ENCODE assay signal across 8 cellular contexts in the genomic region with DNA sequence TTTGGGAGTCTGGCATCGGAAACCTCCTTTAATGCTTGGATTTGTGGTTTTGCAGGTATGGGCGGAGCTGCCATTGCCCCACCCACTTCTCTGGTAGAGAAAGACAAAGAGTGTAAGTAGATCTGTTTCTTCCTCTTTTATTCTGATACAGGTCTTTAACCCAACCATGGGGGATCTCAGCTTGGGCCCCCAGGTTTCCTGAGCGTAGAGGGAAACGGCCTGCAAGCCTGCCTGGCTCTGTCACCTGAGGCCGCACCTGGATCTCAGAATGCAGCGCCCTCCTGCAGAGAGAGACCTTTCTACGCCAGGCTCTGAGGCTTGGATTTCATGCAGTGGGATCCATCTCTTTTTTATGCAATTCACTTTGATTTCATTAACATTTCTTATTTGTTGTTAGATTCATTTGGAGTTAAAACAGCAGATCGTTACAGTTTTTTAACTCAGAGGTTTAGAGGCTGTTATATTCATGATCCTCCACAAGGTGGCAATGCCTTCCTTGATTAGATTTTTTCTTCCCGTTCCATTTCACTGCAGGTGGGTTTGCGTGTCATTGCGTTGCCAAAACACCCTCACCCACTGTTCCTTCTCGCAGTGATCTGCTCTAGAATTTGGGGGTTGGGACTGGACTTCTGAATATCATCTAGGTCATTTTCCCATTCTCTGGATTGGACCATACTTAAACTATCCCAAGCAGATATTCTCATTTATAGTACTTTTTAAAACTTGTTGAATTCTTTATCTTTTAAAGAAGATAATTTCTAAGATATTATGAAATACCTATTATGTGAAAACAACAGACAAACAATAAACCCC. TPM values are rescaled to one million over a fixed set of nuclear protein-coding genes. Genes with fewer than 3 reads are reported as not detected.
DNase-seq lines count a peak whose midpoint lies in the region; ATAC-seq and TF ChIP-seq lines count a peak whose summit lies in the region.

No MANE protein-coding gene starts in this region.

- H2BK12ac ChIP-seq in H9 (ENCODE audit: insufficient read length, low read depth, low read length): no peak overlapping the region

- H2BK20ac ChIP-seq in H9 (ENCODE audit: low read depth, low read length, poor library complexity, severe bottlenecking): no peak overlapping the region

- H2BK5ac ChIP-seq in H9 (ENCODE audit: insufficient read length, low read length): no peak overlapping the region

- no peak overlapping the region for H3K14ac ChIP-seq in H9 (ENCODE audit: insufficient read depth, low read length)

- peaks cover 49 to 71% (median 69%) of the 10 kb centered on the region in 3 experiments for H3K36me3 Mint-ChIP-seq in H9 (ENCODE audit: insufficient read depth in 1 of 3, low read depth in 3 of 3)

- H2AK5ac ChIP-seq in H9 (ENCODE audit: insufficient read length, low read length): no peak overlapping the region

- H3K9me3 ChIP-seq in H9 (ENCODE audit: control insufficient read depth, low read depth, low read length): no peaks in the 10 kb centered on the region

- H4K8ac ChIP-seq in H9 (replicated peaks; ENCODE audit: insufficient read length, low read depth, low read length): no peak overlapping the region

- no peak overlapping the region for H3K27ac ChIP-seq in H9 (ENCODE audit: insufficient read length, low read depth, low read length)

- H3K4me3 Mint-ChIP-seq in H9: peak overlapping the region in 1 of 2 experiments; percentile 70; a peak in 3 of 5 replicates

- peaks cover 9% of the 10 kb centered on the region for H3K4me1 ChIP-seq in H9 (ENCODE audit: insufficient read depth, low read length)

- no peak overlapping the region for H2BK15ac ChIP-seq in H9 (ENCODE audit: low read depth, low read length)

- H3K9me3 Mint-ChIP-seq in H9: no peaks in the 10 kb centered on the region

- ATAC-seq in SK-N-SH treated with all-trans-retinoic acid at 6 μM for 48 hours (peak; percentile 51; the same call in 1 of the 3 replicates), HG03342 (IDR thresholded peaks at IDR 0.05; ENCODE audit: unreplicated experiment) (no peak), GM21526 (IDR thresholded peaks at IDR 0.05; ENCODE audit: low FRiP score, unreplicated experiment) (no peak)

- no peak overlapping the region for H3K18ac ChIP-seq in H9 (ENCODE audit: insufficient read length, low read depth, low read length)

- H3K23me2 ChIP-seq in H9 (ENCODE audit: insufficient read length, low read depth, low read length, poor library complexity, severe bottlenecking): no peaks in the 10 kb centered on the region

- H3K79me1 ChIP-seq in H9 (ENCODE audit: insufficient read depth, low read depth, low read length, poor library complexity, severe bottlenecking): peaks cover 3% of the 10 kb centered on the region

- no peak overlapping the region for H2BK120ac ChIP-seq in H9 (ENCODE audit: low read depth, low read length, poor library complexity, severe bottlenecking)

- no peak overlapping the region for H3T11ph ChIP-seq in H9 (ENCODE audit: low read length)

- H4K20me1 ChIP-seq in H9 (ENCODE audit: control insufficient read depth, insufficient read depth, insufficient read length): no peaks in the 10 kb centered on the region

- no peaks in the 10 kb centered on the region for H3K27me3 ChIP-seq in H9 (ENCODE audit: insufficient read depth, low read length)

- peak; percentile 88 for TF ChIP-seq CTCF in H9 (conservative IDR thresholded peaks at IDR 0.05)

- H3K56ac ChIP-seq in H9 (ENCODE audit: insufficient read length, low read depth, low read length): no peak overlapping the region

- peaks cover 38 to 42% of the 10 kb centered on the region in 2 experiments for H3K4me1 Mint-ChIP-seq in H9

- H3K79me2 ChIP-seq in H9 (ENCODE audit: insufficient read depth, low read length): no peaks in the 10 kb centered on the region

- no peak overlapping the region for H2AFZ ChIP-seq in H9 (ENCODE audit: low read length)

- no peak overlapping the region for H3K4me2 ChIP-seq in H9 (ENCODE audit: insufficient read depth, insufficient read length, low read length)

- no peak overlapping the region for H4K91ac ChIP-seq in H9 (ENCODE audit: insufficient read length, low read depth, low read length)

- H4K5ac ChIP-seq in H9 (ENCODE audit: insufficient read length, low read depth, low read length): no peak overlapping the region

- no peak overlapping the region for H3K23ac ChIP-seq in H9 (ENCODE audit: insufficient read length, low read depth, low read length)

- no CpG with 5 or more reads among the region's 12 CpGs for WGBS in H9 (ENCODE audit: extremely low coverage, insufficient read length, low lambda C conversion rate)

- no peak overlapping the region for H3K4ac ChIP-seq in H9 (ENCODE audit: low read depth, low read length)

- H3K27me3 Mint-ChIP-seq in H9 (ENCODE audit: low read depth): no peaks in the 10 kb centered on the region

- H3K27ac Mint-ChIP-seq in H9: peak overlapping the region; percentile 74 to 95 (median 94); a peak in 6 of 7 replicates

- H3K9ac ChIP-seq in H9 (ENCODE audit: extremely low read depth, insufficient read length, low read length): no peak overlapping the region

- DNase-seq in COLO829 (ENCODE audit: low spot score): peak; percentile 24
- DNase-seq in H9: peak; percentile 92
- peak; percentile 79 for DNase-seq in dermis blood vessel endothelial cell
- DNase-seq in medulla oblongata (ENCODE audit: extremely low spot score): peak; percentile 70
- no peak for DNase-seq in MV-4-11 (lab: John Stamatoyannopoulos, UW)

TF ChIP-seq in SK-N-SH treated with all-trans-retinoic acid at 6 μM for 48 hours, 23 proteins besides CTCF, POLR2A, EP300 and RAD21:
- no peak for TF ChIP-seq ZNF565 (CRISPR knock-in tag; conservative IDR thresholded peaks at IDR 0.05; ENCODE audit: low read depth)
- TF ChIP-seq TOX (CRISPR knock-in tag; IDR thresholded peaks at IDR 0.05; ENCODE audit: borderline replicate concordance): no peak
- TF ChIP-seq ZNF8 (CRISPR knock-in tag; IDR thresholded peaks at IDR 0.05): no peak
- no peak for TF ChIP-seq TCF4 (CRISPR knock-in tag; IDR thresholded peaks at IDR 0.05; ENCODE audit: borderline replicate concordance)
- TF ChIP-seq ZFP30 (CRISPR knock-in tag; IDR thresholded peaks at IDR 0.05): no peak
- TF ChIP-seq ZFP3 (CRISPR knock-in tag; IDR thresholded peaks at IDR 0.05): no peak
- no peak for TF ChIP-seq RARB (CRISPR knock-in tag; IDR thresholded peaks at IDR 0.05)
- TF ChIP-seq ZC3H10 (CRISPR knock-in tag; IDR thresholded peaks at IDR 0.05): no peak
- TF ChIP-seq, protein P1, sequence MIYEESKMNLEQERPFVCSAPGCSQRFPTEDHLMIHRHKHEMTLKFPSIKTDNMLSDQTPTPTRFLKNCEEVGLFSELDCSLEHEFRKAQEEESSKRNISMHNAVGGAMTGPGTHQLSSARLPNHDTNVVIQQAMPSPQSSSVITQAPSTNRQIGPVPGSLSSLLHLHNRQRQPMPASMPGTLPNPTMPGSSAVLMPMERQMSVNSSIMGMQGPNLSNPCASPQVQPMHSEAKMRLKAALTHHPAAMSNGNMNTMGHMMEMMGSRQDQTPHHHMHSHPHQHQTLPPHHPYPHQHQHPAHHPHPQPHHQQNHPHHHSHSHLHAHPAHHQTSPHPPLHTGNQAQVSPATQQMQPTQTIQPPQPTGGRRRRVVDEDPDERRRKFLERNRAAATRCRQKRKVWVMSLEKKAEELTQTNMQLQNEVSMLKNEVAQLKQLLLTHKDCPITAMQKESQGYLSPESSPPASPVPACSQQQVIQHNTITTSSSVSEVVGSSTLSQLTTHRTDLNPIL (CRISPR knock-in tag; IDR thresholded peaks at IDR 0.05; ENCODE audit: low read depth): no peak
- TF ChIP-seq ESRRG (CRISPR knock-in tag; IDR thresholded peaks at IDR 0.05): no peak
- no peak for TF ChIP-seq SNAI2 (CRISPR knock-in tag; IDR thresholded peaks at IDR 0.05)

RNA-seq across cellular contexts. Expression of a gene that starts 20.0 kb away (rescaled TPM):
- total RNA-seq in H9 (2021) (123 and 124 TPM in 2 replicates), dermis blood vessel endothelial cell (65.3 and 67.9 TPM in 2 replicates)

RNA-seq across cellular contexts. Expression of a gene that starts 46.7 kb away (rescaled TPM):
- not detected in 2 replicates for total RNA-seq in H9 (2021)
- total RNA-seq in dermis blood vessel endothelial cell: not detected in 2 replicates
